Comparison of ENCODE assay signal across 9 cellular contexts in the genomic region with DNA sequence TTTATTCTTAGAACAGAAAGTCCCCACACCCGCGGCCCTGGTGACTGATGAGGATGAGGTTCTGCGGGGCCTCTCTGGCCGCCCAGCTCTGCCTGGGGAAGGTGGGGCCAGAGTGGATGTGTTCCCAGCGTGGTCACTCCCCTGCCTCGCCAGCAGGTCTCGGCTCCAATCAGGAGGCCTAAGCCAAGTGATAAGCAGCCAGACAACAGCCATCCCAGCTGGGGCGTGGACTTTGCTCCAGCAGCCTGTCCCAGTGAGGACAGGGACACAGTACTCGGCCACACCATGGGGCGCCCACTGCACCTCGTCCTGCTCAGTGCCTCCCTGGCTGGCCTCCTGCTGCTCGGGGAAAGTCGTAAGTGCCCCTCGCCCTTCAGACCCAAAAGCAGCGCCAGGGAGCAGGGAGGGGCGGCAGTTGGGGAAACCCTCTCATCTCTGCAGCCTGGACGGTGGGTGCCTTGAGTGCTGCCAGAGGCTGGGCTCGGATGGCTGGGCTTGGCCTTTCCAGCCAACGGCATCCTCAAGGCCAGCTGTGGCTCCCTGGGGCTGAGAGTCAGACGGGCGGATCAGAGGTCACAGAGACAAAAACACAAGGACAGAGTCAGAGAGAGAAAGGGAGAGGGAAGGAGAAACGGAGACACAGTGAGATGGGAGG. TPM values are rescaled to one million over a fixed set of nuclear protein-coding genes. Genes with fewer than 3 reads are reported as not detected.
DNase-seq lines count a peak whose midpoint lies in the region; ATAC-seq and TF ChIP-seq lines count a peak whose summit lies in the region.
"Had no signal": no experiment of that assay in that cellular context is flagged by ENCODE, and none has a peak within 500 bp of the region (broad histone marks: within the 10 kb centered on the region; RNA-seq: fewer than 3 reads in every experiment).

A gene (plus strand): TSS at position 229 of the 655 bp plus-strand sequence. CDS start 57 bp downstream, at position 286.

- H3K9me3 ChIP-seq in prostate gland: no peaks in the 10 kb centered on the region

- TF ChIP-seq CTCF in WTC11 (IDR thresholded peaks at IDR 0.05) (no peak), prostate gland (IDR thresholded peaks at IDR 0.05) (no peak), GM10266 (IDR thresholded peaks at IDR 0.05; ENCODE audit: control insufficient read depth, insufficient read depth, low read depth, missing control alignments) (no peak)

- H3K36me3 ChIP-seq in prostate gland: no peaks in the 10 kb centered on the region

- intact Hi-C loops in left ventricle myocardium superior (cut with micrococcal nuclease) (no loop called here), prostate gland (cut with DNase I) (no loop called here)

- no peaks in the 10 kb centered on the region for H3K36me3 Mint-ChIP-seq in WTC11

- CTCF ChIA-PET in WTC11 (lab: Charles Lee): interaction anchor here (0.7 to 2.8 kb wide), 7 partner anchors 9 to 116 kb away, joined by 3 to 14 read pairs (median 4); no protein-coding TSS in a partner anchor

- peaks cover 9% of the 10 kb centered on the region for H3K4me1 Mint-ChIP-seq in WTC11

- no peaks in the 10 kb centered on the region for H3K4me1 ChIP-seq in prostate gland (replicated peaks)

- no peaks in the 10 kb centered on the region for H3K27me3 ChIP-seq in prostate gland (replicated peaks; ENCODE audit: insufficient read depth)

- ATAC-seq in WTC11 (peak; percentile 96), left ventricle myocardium superior (peak; percentile 95), HG02852 (IDR thresholded peaks at IDR 0.05; ENCODE audit: unreplicated experiment) (no peak)

- peak within 1 kb of the TSS; percentile 49 to 58 for H3K27ac ChIP-seq in prostate gland

- no peak within 1 kb of the TSS for H3K4me3 ChIP-seq in prostate gland

- DNase-seq in Daoy (ENCODE audit: low read depth) (peak; percentile 34), WTC11 (ENCODE audit: low spot score) (peak; percentile 54), left ventricle myocardium superior (peak; percentile 80), prostate gland (ENCODE audit: low spot score) (no peak), occipital lobe (lab: John Stamatoyannopoulos, UW) (no peak), cerebellar nuclear complex (lab: John Stamatoyannopoulos, UW) (no peak), GM10266 (ENCODE audit: extremely low spot score) (no peak)
- DNase-seq: GDM1 had no signal

- no peak for TF ChIP-seq POLR2A in prostate gland (IDR thresholded peaks at IDR 0.05)

- no peak within 1 kb of the TSS for H3K27ac Mint-ChIP-seq in WTC11

- H3K27me3 Mint-ChIP-seq in WTC11 (ENCODE audit: low read depth): no peaks in the 10 kb centered on the region; the same call in 1 of the 2 replicates

- no peaks in the 10 kb centered on the region for H3K9me3 Mint-ChIP-seq in WTC11

- 42% methylated on average over 22 of the region's 22 CpGs for WGBS in prostate gland

- no peak within 1 kb of the TSS; the same call in 1 of the 2 replicates for H3K4me3 Mint-ChIP-seq in WTC11

- POLR2A ChIA-PET in WTC11 (lab: Charles Lee): no interaction called here

TF ChIP-seq in WTC11, 78 proteins besides CTCF, POLR2A, EP300 and RAD21:
- TF ChIP-seq ZNF423 (CRISPR knock-in tag; IDR thresholded peaks at IDR 0.05) (peak; percentile 14; the same call in 1 of the 2 replicates), TEAD1 (CRISPR knock-in tag; IDR thresholded peaks at IDR 0.05) (no peak), NFYB (CRISPR knock-in tag; conservative IDR thresholded peaks at IDR 0.05; ENCODE audit: low read depth) (no peak), GABPB1 (CRISPR knock-in tag; IDR thresholded peaks at IDR 0.05) (0 out of 2 replicates have a peak, but pooled peaks have one; percentile 38), GTF2I (CRISPR knock-in tag; conservative IDR thresholded peaks at IDR 0.05) (no peak)
- TF ChIP-seq, protein P1, sequence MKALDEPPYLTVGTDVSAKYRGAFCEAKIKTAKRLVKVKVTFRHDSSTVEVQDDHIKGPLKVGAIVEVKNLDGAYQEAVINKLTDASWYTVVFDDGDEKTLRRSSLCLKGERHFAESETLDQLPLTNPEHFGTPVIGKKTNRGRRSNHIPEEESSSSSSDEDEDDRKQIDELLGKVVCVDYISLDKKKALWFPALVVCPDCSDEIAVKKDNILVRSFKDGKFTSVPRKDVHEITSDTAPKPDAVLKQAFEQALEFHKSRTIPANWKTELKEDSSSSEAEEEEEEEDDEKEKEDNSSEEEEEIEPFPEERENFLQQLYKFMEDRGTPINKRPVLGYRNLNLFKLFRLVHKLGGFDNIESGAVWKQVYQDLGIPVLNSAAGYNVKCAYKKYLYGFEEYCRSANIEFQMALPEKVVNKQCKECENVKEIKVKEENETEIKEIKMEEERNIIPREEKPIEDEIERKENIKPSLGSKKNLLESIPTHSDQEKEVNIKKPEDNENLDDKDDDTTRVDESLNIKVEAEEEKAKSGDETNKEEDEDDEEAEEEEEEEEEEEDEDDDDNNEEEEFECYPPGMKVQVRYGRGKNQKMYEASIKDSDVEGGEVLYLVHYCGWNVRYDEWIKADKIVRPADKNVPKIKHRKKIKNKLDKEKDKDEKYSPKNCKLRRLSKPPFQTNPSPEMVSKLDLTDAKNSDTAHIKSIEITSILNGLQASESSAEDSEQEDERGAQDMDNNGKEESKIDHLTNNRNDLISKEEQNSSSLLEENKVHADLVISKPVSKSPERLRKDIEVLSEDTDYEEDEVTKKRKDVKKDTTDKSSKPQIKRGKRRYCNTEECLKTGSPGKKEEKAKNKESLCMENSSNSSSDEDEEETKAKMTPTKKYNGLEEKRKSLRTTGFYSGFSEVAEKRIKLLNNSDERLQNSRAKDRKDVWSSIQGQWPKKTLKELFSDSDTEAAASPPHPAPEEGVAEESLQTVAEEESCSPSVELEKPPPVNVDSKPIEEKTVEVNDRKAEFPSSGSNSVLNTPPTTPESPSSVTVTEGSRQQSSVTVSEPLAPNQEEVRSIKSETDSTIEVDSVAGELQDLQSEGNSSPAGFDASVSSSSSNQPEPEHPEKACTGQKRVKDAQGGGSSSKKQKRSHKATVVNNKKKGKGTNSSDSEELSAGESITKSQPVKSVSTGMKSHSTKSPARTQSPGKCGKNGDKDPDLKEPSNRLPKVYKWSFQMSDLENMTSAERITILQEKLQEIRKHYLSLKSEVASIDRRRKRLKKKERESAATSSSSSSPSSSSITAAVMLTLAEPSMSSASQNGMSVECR (CRISPR knock-in tag; IDR thresholded peaks at IDR 0.05; ENCODE audit: borderline replicate concordance): no peak
- TF ChIP-seq, protein P2, sequence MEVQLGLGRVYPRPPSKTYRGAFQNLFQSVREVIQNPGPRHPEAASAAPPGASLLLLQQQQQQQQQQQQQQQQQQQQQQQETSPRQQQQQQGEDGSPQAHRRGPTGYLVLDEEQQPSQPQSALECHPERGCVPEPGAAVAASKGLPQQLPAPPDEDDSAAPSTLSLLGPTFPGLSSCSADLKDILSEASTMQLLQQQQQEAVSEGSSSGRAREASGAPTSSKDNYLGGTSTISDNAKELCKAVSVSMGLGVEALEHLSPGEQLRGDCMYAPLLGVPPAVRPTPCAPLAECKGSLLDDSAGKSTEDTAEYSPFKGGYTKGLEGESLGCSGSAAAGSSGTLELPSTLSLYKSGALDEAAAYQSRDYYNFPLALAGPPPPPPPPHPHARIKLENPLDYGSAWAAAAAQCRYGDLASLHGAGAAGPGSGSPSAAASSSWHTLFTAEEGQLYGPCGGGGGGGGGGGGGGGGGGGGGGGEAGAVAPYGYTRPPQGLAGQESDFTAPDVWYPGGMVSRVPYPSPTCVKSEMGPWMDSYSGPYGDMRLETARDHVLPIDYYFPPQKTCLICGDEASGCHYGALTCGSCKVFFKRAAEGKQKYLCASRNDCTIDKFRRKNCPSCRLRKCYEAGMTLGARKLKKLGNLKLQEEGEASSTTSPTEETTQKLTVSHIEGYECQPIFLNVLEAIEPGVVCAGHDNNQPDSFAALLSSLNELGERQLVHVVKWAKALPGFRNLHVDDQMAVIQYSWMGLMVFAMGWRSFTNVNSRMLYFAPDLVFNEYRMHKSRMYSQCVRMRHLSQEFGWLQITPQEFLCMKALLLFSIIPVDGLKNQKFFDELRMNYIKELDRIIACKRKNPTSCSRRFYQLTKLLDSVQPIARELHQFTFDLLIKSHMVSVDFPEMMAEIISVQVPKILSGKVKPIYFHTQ (CRISPR knock-in tag; IDR thresholded peaks at IDR 0.05): no peak
- TF ChIP-seq, protein P3, sequence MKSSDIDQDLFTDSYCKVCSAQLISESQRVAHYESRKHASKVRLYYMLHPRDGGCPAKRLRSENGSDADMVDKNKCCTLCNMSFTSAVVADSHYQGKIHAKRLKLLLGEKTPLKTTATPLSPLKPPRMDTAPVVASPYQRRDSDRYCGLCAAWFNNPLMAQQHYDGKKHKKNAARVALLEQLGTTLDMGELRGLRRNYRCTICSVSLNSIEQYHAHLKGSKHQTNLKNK (CRISPR knock-in tag; IDR thresholded peaks at IDR 0.05): no peak

RNA-seq across cellular contexts. Expression of the gene that starts here (rescaled TPM):
- not detected in 2 replicates for total RNA-seq in Daoy (2014; rRNA removed; shearing (Covaris generic))
- total RNA-seq in WTC11 (2021): 0.87 to 2.8 TPM (median 2.6 TPM) in 3 replicates
- 7.1 TPM for total RNA-seq in left ventricle myocardium superior
- 10 to 100 TPM; 10.2 to 48.0 TPM for total RNA-seq in prostate gland
- total RNA-seq in occipital lobe: 0.62 TPM

Comparison
In these comparisons a context has a peak if more than half of its experiments do, and no peak if none do; other contexts are left out.
1. Peak in DNase-seq in Daoy; RNA of the gene not detected or under 1 TPM.
2. DNase-seq: peak in WTC11 (single experiment) and left ventricle myocardium superior (single experiment); none in prostate gland (single experiment), occipital lobe (single experiment), cerebellar nuclear complex (0 of 2) and GM10266 (single experiment).